8 cellular contexts compared by ENCODE assay signal in genomic region chr1:6962390-6962955, GRCh38.
A peak's percentile ranks its signal among the peaks of the same experiment; 100 is the strongest.
DNase-seq lines count a peak whose midpoint lies in the region; ATAC-seq and TF ChIP-seq lines count a peak whose summit lies in the region.

No MANE protein-coding gene starts in this region.

- no peak overlapping the region for H3K27ac ChIP-seq in hepatocyte

- 6% methylated on average over 6 of the region's 17 CpGs for WGBS in hepatocyte (ENCODE audit: low lambda C conversion rate, missing lambda C conversion rate)

- H3K36me3 ChIP-seq in hepatocyte (replicated peaks; ENCODE audit: insufficient read depth, low read depth), result no peaks in the 10 kb centered on the region

- H2AFZ ChIP-seq in hepatocyte, result no peak overlapping the region

- peaks cover 22% of the 10 kb centered on the region for H3K27me3 ChIP-seq in hepatocyte

- H4K20me1 ChIP-seq in hepatocyte (ENCODE audit: insufficient read depth, poor library complexity, severe bottlenecking), result no peaks in the 10 kb centered on the region

- peak; percentile 99 for DNase-seq in DMS153 (lab: John Stamatoyannopoulos, UW)
- peak; percentile 100 for DNase-seq in NCI-H345 (lab: John Stamatoyannopoulos, UW)
- peak; percentile 35 for DNase-seq in activated T-cell treated with anti-CD3 and anti-CD28 coated beads for 24 hours (ENCODE audit: low read depth)
- peak; percentile 60 for DNase-seq in hepatocyte (ENCODE audit: low spot score)
- DNase-seq in stimulated activated CD8-positive, alpha-beta memory T cell treated with anti-CD3 and anti-CD28 coated beads, Interleukin-2, amount 100 ng/mL, for 48 hours (ENCODE audit: low read depth in 2 of 2), result peak; percentile 50 to 78

- H3K9me3 ChIP-seq in hepatocyte (ENCODE audit: low read depth), result no peaks in the 10 kb centered on the region

- no peaks in the 10 kb centered on the region for H3K79me2 ChIP-seq in hepatocyte

- no peak overlapping the region for H3K4me3 ChIP-seq in hepatocyte

- TF ChIP-seq CTCF in hepatocyte (IDR thresholded peaks at IDR 0.05; ENCODE audit: poor library complexity), result no peak

- peak overlapping the region; percentile 62 for H3K4me2 ChIP-seq in hepatocyte

- peaks cover 34% of the 10 kb centered on the region for H3K4me1 ChIP-seq in hepatocyte (ENCODE audit: insufficient read depth)

- no peaks in the 10 kb centered on the region for H3K9me2 ChIP-seq in hepatocyte (replicated peaks; ENCODE audit: insufficient read depth)

- no peak for ATAC-seq in HG03521 (IDR thresholded peaks at IDR 0.05; ENCODE audit: unreplicated experiment)
- no peak for ATAC-seq in GM19328 (IDR thresholded peaks at IDR 0.05; ENCODE audit: unreplicated experiment)
- ATAC-seq in GM21447 (IDR thresholded peaks at IDR 0.05; ENCODE audit: unreplicated experiment), result no peak

Comparison
In these comparisons a context has a peak if more than half of its experiments do, and no peak if none do; other contexts are left out.
1. DNase-seq: peak in every context shown above with its lines; median percentile 100 in NCI-H345; 99 in DMS153; 64 in stimulated activated CD8-positive, alpha-beta memory T cell treated with anti-CD3 and anti-CD28 coated beads, Interleukin-2, amount 100 ng/mL, for 48 hours; 60 in hepatocyte; 35 in activated T-cell treated with anti-CD3 and anti-CD28 coated beads for 24 hours.